13 cellular contexts compared by ENCODE assay signal in the genomic region with DNA sequence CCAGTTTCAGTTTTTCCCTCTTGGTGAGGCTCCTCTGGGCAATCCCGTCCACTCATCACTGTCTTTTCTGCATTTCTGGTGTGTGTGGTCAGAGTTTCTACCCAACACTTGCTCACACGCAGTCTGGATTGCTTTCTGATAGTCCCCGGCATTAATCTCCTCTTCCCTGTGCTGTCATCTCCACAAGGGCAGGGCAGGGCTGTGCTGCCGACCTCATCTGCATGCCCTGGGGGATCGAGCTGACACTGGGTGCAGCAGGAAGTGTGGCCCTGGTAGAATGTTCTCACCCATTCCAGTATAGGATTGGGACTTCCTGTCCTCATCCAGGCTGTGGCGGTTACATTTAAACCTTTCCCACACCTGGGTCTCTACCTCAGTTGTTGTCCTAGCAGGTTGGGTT.
DNase-seq lines count a peak whose midpoint lies in the region; ATAC-seq and TF ChIP-seq lines count a peak whose summit lies in the region.
"Had no signal": no experiment of that assay in that cellular context is flagged by ENCODE, and none has a peak within 500 bp of the region (broad histone marks: within the 10 kb centered on the region; RNA-seq: fewer than 3 reads in every experiment).

No MANE protein-coding gene starts in this region.

- no peak overlapping the region for H3K4ac ChIP-seq in neuronal stem cell (ENCODE audit: low read length)

- no peak overlapping the region for H2BK12ac ChIP-seq in neuronal stem cell (ENCODE audit: low read length)

- H3K9me3 ChIP-seq in neuronal stem cell (replicated peaks in 1 of 2; ENCODE audit: control insufficient read depth in 2 of 2, insufficient read depth in 1 of 2, low read depth in 1 of 2, low read length in 2 of 2): no peaks in the 10 kb centered on the region

- peaks cover 0 to 2% of the 10 kb centered on the region in 2 donors for H3K4me1 ChIP-seq in neuronal stem cell (ENCODE audit: control insufficient read depth in 2 of 2, insufficient read depth in 1 of 2, low read depth in 1 of 2, low read length in 2 of 2)

- H3K9ac ChIP-seq in neuronal stem cell (ENCODE audit: low read depth, low read length, poor library complexity): peak overlapping the region; percentile 9

- no peaks in the 10 kb centered on the region for H3K79me1 ChIP-seq in neuronal stem cell (ENCODE audit: low read depth, low read length)

- H3K23ac ChIP-seq in neuronal stem cell (ENCODE audit: low read depth, low read length, poor library complexity): peak overlapping the region; percentile 29

- H3K18ac ChIP-seq in neuronal stem cell (ENCODE audit: low read length): no peak overlapping the region

- no peak for ATAC-seq in activated CD8-positive, alpha-beta memory T cell treated with anti-CD3 and anti-CD28 coated beads, Interleukin-2, amount 10 ng/mL, durations not matched to agents 7 days and 5 days
- ATAC-seq in Right ventricle myocardium superior (ENCODE audit: poor library complexity): no peak

- H3K9me3 Mint-ChIP-seq in activated CD8-positive, alpha-beta memory T cell treated with anti-CD3 and anti-CD28 coated beads, Interleukin-2, amount 10 ng/mL, durations not matched to agents 7 days and 5 days (ENCODE audit: low read depth): no peaks in the 10 kb centered on the region
- H3K9me3 Mint-ChIP-seq: activated naive CD4-positive, alpha-beta T cell treated with anti-CD3 and anti-CD28 coated beads, Interleukin-2, amount 10 ng/mL, durations not matched to agents 7 days and 5 days had no signal

- WGBS in neuronal stem cell (ENCODE audit: extremely low coverage in 2 of 2, insufficient read length in 2 of 2, insufficient replicate concordance in 1 of 2), 2 donors: no CpG with 5 or more reads among the region's 6 CpGs

- TF ChIP-seq CTCF in cardiac fibroblast (IDR thresholded peaks at IDR 0.05; ENCODE audit: low read depth, low read length): no peak

- H4K8ac ChIP-seq in neuronal stem cell (ENCODE audit: low read depth, low read length): no peak overlapping the region

- H3K27ac Mint-ChIP-seq in activated CD8-positive, alpha-beta memory T cell treated with anti-CD3 and anti-CD28 coated beads, Interleukin-2, amount 10 ng/mL, durations not matched to agents 7 days and 5 days: no peak overlapping the region
- H3K27ac Mint-ChIP-seq: activated naive CD4-positive, alpha-beta T cell treated with anti-CD3 and anti-CD28 coated beads, Interleukin-2, amount 10 ng/mL, durations not matched to agents 7 days and 5 days had no signal

- no peak overlapping the region for H4K91ac ChIP-seq in neuronal stem cell (ENCODE audit: low read depth, low read length, poor library complexity)

- H2BK5ac ChIP-seq in neuronal stem cell (ENCODE audit: low read length): no peak overlapping the region

- H3K36me3 Mint-ChIP-seq in activated CD8-positive, alpha-beta memory T cell treated with anti-CD3 and anti-CD28 coated beads, Interleukin-2, amount 10 ng/mL, durations not matched to agents 7 days and 5 days: no peaks in the 10 kb centered on the region
- H3K36me3 Mint-ChIP-seq: activated naive CD4-positive, alpha-beta T cell treated with anti-CD3 and anti-CD28 coated beads, Interleukin-2, amount 10 ng/mL, durations not matched to agents 7 days and 5 days had no signal

- peaks cover 34% of the 10 kb centered on the region for H3K27me3 Mint-ChIP-seq in activated CD8-positive, alpha-beta memory T cell treated with anti-CD3 and anti-CD28 coated beads, Interleukin-2, amount 10 ng/mL, durations not matched to agents 7 days and 5 days

- peaks cover 2% of the 10 kb centered on the region for H3K4me1 Mint-ChIP-seq in activated CD8-positive, alpha-beta memory T cell treated with anti-CD3 and anti-CD28 coated beads, Interleukin-2, amount 10 ng/mL, durations not matched to agents 7 days and 5 days
- H3K4me1 Mint-ChIP-seq: activated naive CD4-positive, alpha-beta T cell treated with anti-CD3 and anti-CD28 coated beads, Interleukin-2, amount 10 ng/mL, durations not matched to agents 7 days and 5 days had no signal

- H3K4me3 ChIP-seq in cardiac fibroblast (replicated peaks in 1 of 2; ENCODE audit: low read depth in 2 of 2, low read length in 2 of 2): no peak overlapping the region
- no peak overlapping the region for H3K4me3 ChIP-seq in neuronal stem cell (ENCODE audit: low read length in 2 of 2)
- H3K4me3 ChIP-seq: SK-N-MC had no signal

- DNase-seq in GM03348 (ENCODE audit: low spot score) (peak; percentile 63), MV-4-11 (lab: John Stamatoyannopoulos, UW) (peak; percentile 22), cardiac fibroblast (ENCODE audit: low read depth in 2 of 2) (peak; percentile 13 to 31), neuronal stem cell (ENCODE audit: low spot score) (no peak), NOMO-1 treated with DMSO at 0.1 percent for 48 hours (lab: John Stamatoyannopoulos, UW; ENCODE audit: unreplicated experiment) (no peak), Right ventricle myocardium superior (no peak)
- DNase-seq in activated CD8-positive, alpha-beta memory T cell treated with anti-CD3 and anti-CD28 coated beads, Interleukin-2, amount 10 ng/mL, durations not matched to agents 7 days and 5 days: no peak
- DNase-seq in activated naive CD4-positive, alpha-beta T cell (lab: John Stamatoyannopoulos, UW): no peak
- DNase-seq: activated naive CD4-positive, alpha-beta T cell treated with anti-CD3 and anti-CD28 coated beads, Interleukin-2, amount 10 ng/mL, durations not matched to agents 7 days and 5 days; NCI-H187 treated with DMSO at 0.1 percent for 48 hours; NCI-H82; WERI-Rb-1 had no signal

- no peak overlapping the region for H3K4me3 Mint-ChIP-seq in activated CD8-positive, alpha-beta memory T cell treated with anti-CD3 and anti-CD28 coated beads, Interleukin-2, amount 10 ng/mL, durations not matched to agents 7 days and 5 days
- H3K4me3 Mint-ChIP-seq: activated naive CD4-positive, alpha-beta T cell treated with anti-CD3 and anti-CD28 coated beads, Interleukin-2, amount 10 ng/mL, durations not matched to agents 7 days and 5 days had no signal

- no peak overlapping the region for H2AK5ac ChIP-seq in neuronal stem cell (ENCODE audit: low read depth, low read length)

- H2AFZ ChIP-seq in neuronal stem cell (ENCODE audit: low read length): no peak overlapping the region

- no peak overlapping the region for H2BK15ac ChIP-seq in neuronal stem cell (ENCODE audit: low read length)

- CTCF ChIA-PET in activated CD8-positive, alpha-beta memory T cell treated with anti-CD3 and anti-CD28 coated beads, Interleukin-2, amount 10 ng/mL, durations not matched to agents 7 days and 5 days (lab: Charles Lee): no interaction called here

- H2BK120ac ChIP-seq in neuronal stem cell (ENCODE audit: low read depth, low read length): no peak overlapping the region

- no peaks in the 10 kb centered on the region for H3K36me3 ChIP-seq in neuronal stem cell (replicated peaks in 1 of 2; ENCODE audit: control insufficient read depth in 2 of 2, insufficient read depth in 2 of 2, low read length in 2 of 2)
- H3K36me3 ChIP-seq: WERI-Rb-1 had no signal

- no peak overlapping the region for H3K4me2 ChIP-seq in neuronal stem cell (ENCODE audit: insufficient read depth, low read length, poor library complexity, severe bottlenecking)

- H3K14ac ChIP-seq in neuronal stem cell (ENCODE audit: low read length): no peak overlapping the region

- H3K27me3 ChIP-seq in neuronal stem cell (ENCODE audit: control insufficient read depth in 3 of 3, insufficient read depth in 3 of 3, low read depth in 1 of 3, low read length in 3 of 3): peaks cover 0 to 7% (median 2%) of the 10 kb centered on the region in 3 experiments

- intact Hi-C loops in Right ventricle myocardium superior (cut with DNase I): no loop called here

- no peak overlapping the region for H3K27ac ChIP-seq in neuronal stem cell (replicated peaks; ENCODE audit: low read length)
- H3K27ac ChIP-seq: SK-N-MC, WERI-Rb-1 had no signal

Comparison
In these comparisons a context has a peak if more than half of its experiments do, and no peak if none do; other contexts are left out.
1. DNase-seq: peak in GM03348 (single experiment), MV-4-11 (single experiment) and cardiac fibroblast (2 of 2); none in neuronal stem cell (single experiment), activated CD8-positive, alpha-beta memory T cell treated with anti-CD3 and anti-CD28 coated beads, Interleukin-2, amount 10 ng/mL, durations not matched to agents 7 days and 5 days (single experiment), NOMO-1 treated with DMSO at 0.1 percent for 48 hours (single experiment), Right ventricle myocardium superior (single experiment) and activated naive CD4-positive, alpha-beta T cell (0 of 4).